28 cellular contexts compared by ENCODE assay signal in genomic region chr2:147777408-147777807, GRCh38.
"Had no signal": no experiment of that assay in that cellular context is flagged by ENCODE, and none has a peak within 500 bp of the region (broad histone marks: within the 10 kb centered on the region; RNA-seq: fewer than 3 reads in every experiment).

No MANE protein-coding gene starts in this region.

- ATAC-seq: stimulated activated effector memory CD8-positive, alpha-beta T cell treated with anti-CD3 and anti-CD28 coated beads, Interleukin-12 subunit alpha, Interleukin-12 subunit beta, amount 100 ng/mL, for 72 hours; stimulated activated memory B cell treated with anti-CD40 and anti-IgM and Interleukin-4, amounts not matched to agents 10 μg/mL and 1 μg/mL and 100 μg/mL, for 72 hours; stimulated activated naive B cell treated with anti-CD40 and anti-IgM and Interleukin-4, amounts not matched to agents 10 μg/mL and 1 μg/mL and 100 μg/mL, for 72 hours; stimulated activated naive CD8-positive, alpha-beta T cell treated with anti-CD3 and anti-CD28 coated beads, Interleukin-15, amount 100 ng/mL, for 72 hours; stimulated activated naive CD8-positive, alpha-beta T cell treated with anti-CD3 and anti-CD28 coated beads, Interleukin-15, Interleukin-2, amounts not matched to agents 100 U/mL and 50 U/mL, for 24 hours; upper lobe of right lung had no signal

- H3K27ac Mint-ChIP-seq: stimulated activated effector memory CD8-positive, alpha-beta T cell treated with anti-CD3 and anti-CD28 coated beads, Interleukin-12 subunit alpha, Interleukin-12 subunit beta, amount 100 ng/mL, for 72 hours; stimulated activated memory B cell treated with anti-CD40 and anti-IgM and Interleukin-4, amounts not matched to agents 10 μg/mL and 1 μg/mL and 100 μg/mL, for 72 hours; stimulated activated naive B cell treated with anti-CD40 and anti-IgM and Interleukin-4, amounts not matched to agents 10 μg/mL and 1 μg/mL and 100 μg/mL, for 72 hours; stimulated activated naive CD8-positive, alpha-beta T cell treated with anti-CD3 and anti-CD28 coated beads, Interleukin-15, amount 100 ng/mL, for 72 hours; stimulated activated naive CD8-positive, alpha-beta T cell treated with anti-CD3 and anti-CD28 coated beads, Interleukin-15, Interleukin-2, amounts not matched to agents 100 ng/mL and 50 ng/mL, for 24 hours; type B pancreatic cell had no signal

- H3K4me3 ChIP-seq: stomach, suprapubic skin, testis, thoracic aorta, thyroid gland, tibial artery, tibial nerve, transverse colon, upper lobe of left lung, upper lobe of right lung, uterus, vagina had no signal

- H3K27me3 Mint-ChIP-seq: stimulated activated memory B cell treated with anti-CD40 and anti-IgM and Interleukin-4, amounts not matched to agents 10 μg/mL and 1 μg/mL and 100 μg/mL, for 72 hours; type B pancreatic cell had no signal

- H3K4me1 ChIP-seq: stomach, suprapubic skin, testis, thyroid gland, tibial artery, tibial nerve, transverse colon, upper lobe of left lung, upper lobe of right lung, uterus, vagina had no signal

- H3K4me1 Mint-ChIP-seq: stimulated activated effector memory CD8-positive, alpha-beta T cell treated with anti-CD3 and anti-CD28 coated beads, Interleukin-12 subunit alpha, Interleukin-12 subunit beta, amount 100 ng/mL, for 72 hours; stimulated activated memory B cell treated with anti-CD40 and anti-IgM and Interleukin-4, amounts not matched to agents 10 μg/mL and 1 μg/mL and 100 μg/mL, for 72 hours; stimulated activated naive B cell treated with anti-CD40 and anti-IgM and Interleukin-4, amounts not matched to agents 10 μg/mL and 1 μg/mL and 100 μg/mL, for 72 hours; stimulated activated naive CD8-positive, alpha-beta T cell treated with anti-CD3 and anti-CD28 coated beads, Interleukin-15, amount 100 ng/mL, for 72 hours had no signal

- H3K4me3 Mint-ChIP-seq: stimulated activated effector memory CD8-positive, alpha-beta T cell treated with anti-CD3 and anti-CD28 coated beads, Interleukin-12 subunit alpha, Interleukin-12 subunit beta, amount 100 ng/mL, for 72 hours; stimulated activated memory B cell treated with anti-CD40 and anti-IgM and Interleukin-4, amounts not matched to agents 10 μg/mL and 1 μg/mL and 100 μg/mL, for 72 hours; stimulated activated naive B cell treated with anti-CD40 and anti-IgM and Interleukin-4, amounts not matched to agents 10 μg/mL and 1 μg/mL and 100 μg/mL, for 72 hours; stimulated activated naive CD8-positive, alpha-beta T cell treated with anti-CD3 and anti-CD28 coated beads, Interleukin-15, amount 100 ng/mL, for 72 hours; stimulated activated naive CD8-positive, alpha-beta T cell treated with anti-CD3 and anti-CD28 coated beads, Interleukin-15, Interleukin-2, amounts not matched to agents 100 ng/mL and 50 ng/mL, for 24 hours; type B pancreatic cell had no signal

- H3K27ac ChIP-seq: stomach, suprapubic skin, testis, thoracic aorta, thyroid gland, tibial artery, tibial nerve, transverse colon, upper lobe of left lung, upper lobe of right lung, uterus, vagina had no signal

- H3K9me3 Mint-ChIP-seq: stimulated activated effector memory CD8-positive, alpha-beta T cell treated with anti-CD3 and anti-CD28 coated beads, Interleukin-12 subunit alpha, Interleukin-12 subunit beta, amount 100 ng/mL, for 72 hours; stimulated activated memory B cell treated with anti-CD40 and anti-IgM and Interleukin-4, amounts not matched to agents 10 μg/mL and 1 μg/mL and 100 μg/mL, for 72 hours; stimulated activated naive B cell treated with anti-CD40 and anti-IgM and Interleukin-4, amounts not matched to agents 10 μg/mL and 1 μg/mL and 100 μg/mL, for 72 hours; stimulated activated naive CD8-positive, alpha-beta T cell treated with anti-CD3 and anti-CD28 coated beads, Interleukin-15, Interleukin-2, amounts not matched to agents 100 ng/mL and 50 ng/mL, for 24 hours; type B pancreatic cell had no signal

- H3K36me3 Mint-ChIP-seq: stimulated activated effector memory CD8-positive, alpha-beta T cell treated with anti-CD3 and anti-CD28 coated beads, Interleukin-12 subunit alpha, Interleukin-12 subunit beta, amount 100 ng/mL, for 72 hours; stimulated activated memory B cell treated with anti-CD40 and anti-IgM and Interleukin-4, amounts not matched to agents 10 μg/mL and 1 μg/mL and 100 μg/mL, for 72 hours; stimulated activated naive B cell treated with anti-CD40 and anti-IgM and Interleukin-4, amounts not matched to agents 10 μg/mL and 1 μg/mL and 100 μg/mL, for 72 hours; type B pancreatic cell had no signal

- H3K27me3 ChIP-seq: stomach, suprapubic skin, testis, thyroid gland, tibial artery, tibial nerve, transverse colon, upper lobe of left lung, upper lobe of right lung, uterus, vagina had no signal

- H3K9me3 ChIP-seq: stomach, suprapubic skin, testis, thoracic aorta, thyroid gland, tibial artery, tibial nerve, transverse colon, upper lobe of left lung, upper lobe of right lung, uterus, vagina had no signal

- DNase-seq: stimulated activated CD4-positive, alpha-beta T cell treated with anti-CD3 and anti-CD28 coated beads, Interleukin-2, amount 100 ng/mL, for 48 hours; stimulated activated CD4-positive, alpha-beta T cell treated with anti-CD3 and anti-CD28 coated beads, Interleukin-4, amount 100 ng/mL, for 1 hour; stimulated activated CD4-positive, alpha-beta T cell treated with anti-CD3 and anti-CD28 coated beads, Interleukin-4, amount 100 ng/mL, for 24 hours; stimulated activated CD4-positive, alpha-beta T cell treated with anti-CD3 and anti-CD28 coated beads, Interleukin-4, amount 100 ng/mL, for 4 hours; stimulated activated CD8-positive, alpha-beta memory T cell treated with anti-CD3 and anti-CD28 coated beads, Interleukin-4, amount 100 ng/mL, for 48 hours; stimulated activated naive B cell treated with anti-CD40 and anti-IgM and Interleukin-4, amounts not matched to agents 10 μg/mL and 1 μg/mL and 100 μg/mL, for 72 hours; stimulated activated naive CD4-positive, alpha-beta T cell; stimulated activated naive CD4-positive, alpha-beta T cell treated with Interleukin-2 at 50 U/mL for 16 hours; stimulated activated naive CD8-positive, alpha-beta T cell treated with anti-CD3 and anti-CD28 coated beads, Interleukin-15, amount 100 ng/mL, for 72 hours; stimulated activated naive CD8-positive, alpha-beta T cell treated with anti-CD3 and anti-CD28 coated beads, Interleukin-15, Interleukin-2, amounts not matched to agents 100 U/mL and 50 U/mL, for 24 hours; stomach; substantia nigra; testis; thyroid gland; tibial artery; transverse colon; trophoblast cell; upper lobe of left lung; upper lobe of right lung; uterus had no signal

- H3K36me3 ChIP-seq: stomach, suprapubic skin, thoracic aorta, thyroid gland, tibial artery, tibial nerve, transverse colon, upper lobe of left lung, upper lobe of right lung, uterus, vagina had no signal
